16 cellular contexts compared by ENCODE assay signal in the genomic region with DNA sequence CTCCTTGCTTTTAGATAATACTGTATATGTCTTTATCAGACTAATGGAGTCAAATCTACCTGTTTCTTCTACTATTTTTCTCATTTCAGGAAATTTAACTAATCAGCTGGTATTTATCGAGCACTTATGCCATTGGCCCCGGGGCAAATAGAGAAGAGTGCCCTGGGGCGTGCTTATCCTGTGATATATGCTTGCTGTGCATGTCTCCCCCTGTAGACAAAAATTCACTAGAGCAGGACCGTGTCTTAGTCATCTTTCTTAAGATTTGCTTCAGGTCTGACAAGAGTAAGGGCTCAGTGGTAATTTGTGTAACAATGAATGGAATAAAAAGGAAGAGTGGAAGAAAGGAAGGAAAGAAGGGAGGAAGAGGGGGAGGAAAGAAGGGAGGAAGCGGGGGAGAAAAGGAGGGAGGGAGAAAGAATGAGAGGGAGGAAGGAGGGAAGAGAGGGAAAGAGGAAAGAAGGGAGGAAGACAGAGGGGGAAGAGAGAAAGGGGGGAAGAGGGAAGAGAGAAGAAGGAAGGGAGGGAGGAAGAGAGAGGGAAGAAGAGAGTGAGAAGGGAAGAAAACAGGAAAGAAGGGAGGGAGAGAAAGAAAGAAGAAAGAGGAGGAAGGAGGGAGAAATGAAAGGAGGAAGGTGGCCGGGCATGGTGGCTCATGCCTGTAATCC.
DNase-seq lines count a peak whose midpoint lies in the region; ATAC-seq and TF ChIP-seq lines count a peak whose summit lies in the region.
"Had no signal": no experiment of that assay in that cellular context is flagged by ENCODE, and none has a peak within 500 bp of the region (broad histone marks: within the 10 kb centered on the region; RNA-seq: fewer than 3 reads in every experiment).

No MANE protein-coding gene starts in this region.

- no peaks in the 10 kb centered on the region for H3K79me2 ChIP-seq in neural progenitor cell (ENCODE audit: low read depth)

- H3K4me1 Mint-ChIP-seq in chondrocyte (ENCODE audit: low read depth) (peaks cover 24% of the 10 kb centered on the region), neural progenitor cell (peaks cover 41% of the 10 kb centered on the region)

- no peak for ATAC-seq in GM19324 (IDR thresholded peaks at IDR 0.05; ENCODE audit: low FRiP score, unreplicated experiment)
- ATAC-seq: natural killer cell treated with Interleukin-12 subunit alpha and Interleukin-12 subunit beta and Interleukin-15 and Interleukin-18, amount 100 ng/mL, for 72 hours had no signal

- DNase-seq in DMS 273 (lab: John Stamatoyannopoulos, UW; ENCODE audit: unreplicated experiment), result peak; percentile 58
- no peak for DNase-seq in DMS 273 treated with DMSO at 0.1 percent for 48 hours (lab: John Stamatoyannopoulos, UW)
- no peak for DNase-seq in LNCaP clone FGC (ENCODE audit: low read depth)
- DNase-seq in chondrocyte (ENCODE audit: low spot score), result no peak
- DNase-seq in neural progenitor cell (ENCODE audit: low spot score), result peak; percentile 59
- DNase-seq in SKM-1 treated with dmso at 0.1 percent for 144 hours (lab: John Stamatoyannopoulos, UW; ENCODE audit: unreplicated experiment), result no peak
- DNase-seq in NCI-H1092 (lab: John Stamatoyannopoulos, UW), result no peak
- DNase-seq: activated T-cell treated with anti-CD3 and anti-CD28 coated beads for 4 hours; cerebellar nuclear complex; NCI-H510A; stimulated activated CD4-positive, alpha-beta T cell treated with anti-CD3 and anti-CD28 coated beads, Interleukin-2, amount 100 ng/mL, for 48 hours had no signal

- H3K36me3 Mint-ChIP-seq in chondrocyte (ENCODE audit: low read depth) (peaks cover 5% of the 10 kb centered on the region), neural progenitor cell (no peaks in the 10 kb centered on the region)
- H3K36me3 Mint-ChIP-seq: natural killer cell treated with Interleukin-12 subunit alpha and Interleukin-12 subunit beta and Interleukin-15 and Interleukin-18, amount 100 ng/mL, for 72 hours had no signal

- no peak overlapping the region for H3K4me3 Mint-ChIP-seq in chondrocyte (ENCODE audit: unreplicated experiment)
- no peak overlapping the region for H3K4me3 Mint-ChIP-seq in neural progenitor cell
- H3K4me3 Mint-ChIP-seq: natural killer cell treated with Interleukin-12 subunit alpha and Interleukin-12 subunit beta and Interleukin-15 and Interleukin-18, amount 100 ng/mL, for 72 hours; T-helper 2 cell treated with Interferon-gamma antibody and Interleukin-4, amounts not matched to agents 5 μg/mL and 100 μg/mL, for 36 hours had no signal

- H3K27me3 Mint-ChIP-seq in chondrocyte (ENCODE audit: low read depth) (no peaks in the 10 kb centered on the region), neural progenitor cell (ENCODE audit: insufficient read depth, low read depth) (peaks cover 5% of the 10 kb centered on the region)

- no peaks in the 10 kb centered on the region for H3K36me3 ChIP-seq in neural progenitor cell
- H3K36me3 ChIP-seq: suprapubic skin had no signal

- no peak overlapping the region for H3K4me2 ChIP-seq in neural progenitor cell

- H3K4me1 ChIP-seq in neural progenitor cell, result peaks cover 15% of the 10 kb centered on the region

- H3K9me3 Mint-ChIP-seq in chondrocyte (ENCODE audit: low read depth) (no peaks in the 10 kb centered on the region), neural progenitor cell (no peaks in the 10 kb centered on the region)
- H3K9me3 Mint-ChIP-seq: natural killer cell treated with Interleukin-12 subunit alpha and Interleukin-12 subunit beta and Interleukin-15 and Interleukin-18, amount 100 ng/mL, for 72 hours; T-helper 2 cell treated with Interferon-gamma antibody and Interleukin-4, amounts not matched to agents 5 μg/mL and 100 μg/mL, for 36 hours had no signal

- H3K27ac Mint-ChIP-seq in chondrocyte (ENCODE audit: unreplicated experiment) (peak overlapping the region; percentile 13), neural progenitor cell (no peak overlapping the region)
- H3K27ac Mint-ChIP-seq: natural killer cell treated with Interleukin-12 subunit alpha and Interleukin-12 subunit beta and Interleukin-15 and Interleukin-18, amount 100 ng/mL, for 72 hours; T-helper 2 cell treated with Interferon-gamma antibody and Interleukin-4, amounts not matched to agents 5 μg/mL and 100 μg/mL, for 36 hours had no signal

- H3K9me3 ChIP-seq in neural progenitor cell (ENCODE audit: low read depth), result no peaks in the 10 kb centered on the region
- H3K9me3 ChIP-seq: suprapubic skin had no signal

- H3K9ac ChIP-seq in neural progenitor cell, result no peak overlapping the region

- H2AFZ ChIP-seq in neural progenitor cell (replicated peaks), result no peak overlapping the region

- H3K4me3 ChIP-seq in LNCaP clone FGC (ENCODE audit: low read depth, low read length) (no peak overlapping the region), neural progenitor cell (no peak overlapping the region)
- H3K4me3 ChIP-seq: suprapubic skin had no signal

- no peak overlapping the region for H3K27ac ChIP-seq in neural progenitor cell
- H3K27ac ChIP-seq: 22Rv1, suprapubic skin had no signal

- TF ChIP-seq CTCF in LNCaP clone FGC (IDR thresholded peaks at IDR 0.05; ENCODE audit: control insufficient read depth, extremely low read depth, insufficient read depth) (peak; percentile 19; the same call in 1 of the 2 replicates), chondrocyte (IDR thresholded peaks at IDR 0.05) (peak; percentile 71), neural progenitor cell (IDR thresholded peaks at IDR 0.05) (peak; percentile 67)

- no peaks in the 10 kb centered on the region for H4K20me1 ChIP-seq in neural progenitor cell (ENCODE audit: low read depth)

- H3F3A ChIP-seq in neural progenitor cell (ENCODE audit: low read depth), result peaks cover 12% of the 10 kb centered on the region

- H3K27me3 ChIP-seq in neural progenitor cell, result no peaks in the 10 kb centered on the region

Comparison
In these comparisons a context has a peak if more than half of its experiments do, and no peak if none do; other contexts are left out.
1. DNase-seq: peak in DMS 273 (single experiment) and neural progenitor cell (single experiment); none in DMS 273 treated with DMSO at 0.1 percent for 48 hours (single experiment), LNCaP clone FGC (single experiment), chondrocyte (single experiment), SKM-1 treated with dmso at 0.1 percent for 144 hours (single experiment) and NCI-H1092 (single experiment).
2. CTCF ChIP-seq: peak in every context shown above with its lines; median percentile 71 in chondrocyte; 67 in neural progenitor cell; 19 in LNCaP clone FGC.